8 cellular contexts compared by ENCODE assay signal in the genomic region with DNA sequence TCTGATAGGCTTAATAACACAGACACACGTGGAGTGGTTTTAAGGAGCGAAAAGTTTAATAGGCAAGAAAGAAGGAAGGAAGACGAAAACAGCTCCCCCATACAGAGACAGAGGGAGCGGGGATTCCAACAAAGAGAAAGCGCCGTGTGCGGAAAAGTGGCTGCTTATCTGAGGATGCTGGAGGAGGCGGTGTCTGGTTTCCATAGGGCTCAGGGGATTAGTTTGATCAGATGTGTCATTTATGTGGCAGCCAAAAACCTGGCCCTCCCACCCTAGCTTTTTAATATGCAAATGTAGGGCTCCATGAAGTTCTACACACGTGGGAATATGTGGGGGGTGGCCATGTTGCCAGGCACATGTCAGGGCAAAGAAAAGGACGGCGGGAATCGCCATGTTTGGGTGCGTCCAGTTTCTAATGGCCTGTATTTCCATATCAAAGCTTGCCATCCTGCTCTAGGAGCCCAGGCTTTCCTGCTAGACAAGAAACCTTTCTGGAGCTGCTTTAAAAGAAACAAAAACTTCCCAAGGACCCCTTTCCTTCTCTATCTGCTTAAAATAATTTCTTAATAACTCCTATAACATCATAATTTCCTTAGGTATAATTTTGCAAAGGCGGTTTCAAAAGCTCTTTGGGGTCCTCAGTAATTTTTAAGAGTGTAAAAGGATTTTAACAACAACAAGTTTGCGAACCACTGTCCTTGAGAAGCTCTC. TPM values are rescaled to one million over a fixed set of nuclear protein-coding genes. Genes with fewer than 3 reads are reported as not detected.
DNase-seq lines count a peak whose midpoint lies in the region; ATAC-seq and TF ChIP-seq lines count a peak whose summit lies in the region.

No MANE protein-coding gene starts in this region.

- H3K36me3 ChIP-seq in A673 (ENCODE audit: insufficient read depth, low read length, poor library complexity, severe bottlenecking) (no peaks in the 10 kb centered on the region), HUES6 (ENCODE audit: control insufficient read depth, insufficient read depth, low read length) (peaks cover 18% of the 10 kb centered on the region)

- no TSS peak for BruUV-seq in A673 (replicated peaks; lab: Mats Ljungman, UMichigan)

- H3K4me3 ChIP-seq in A673 (ENCODE audit: low read depth, low read length, poor library complexity, severe bottlenecking) (peak overlapping the region; percentile 66), HUES6 (ENCODE audit: low read depth, low read length) (peak overlapping the region; percentile 88)

- H3K27ac ChIP-seq in A673 (ENCODE audit: low read depth, low read length, poor library complexity, severe bottlenecking): peak overlapping the region; percentile 80
- H3K27ac ChIP-seq in HUES6 (ENCODE audit: low read depth, low read length): peak overlapping the region; percentile 95
- peak overlapping the region; percentile 76 for H3K27ac ChIP-seq in angular gyrus (ENCODE audit: low read depth, low read length)

- no peak for ATAC-seq in naive B cell (ENCODE audit: low read depth in 2 of 2)
- ATAC-seq in HG03354 (IDR thresholded peaks at IDR 0.05; ENCODE audit: poor library complexity, severe bottlenecking, unreplicated experiment): no peak
- ATAC-seq in HG03565 (IDR thresholded peaks at IDR 0.05; ENCODE audit: unreplicated experiment): no peak

- H3K27me3 Mint-ChIP-seq in naive B cell: no peaks in the 10 kb centered on the region

- intact Hi-C loops in A673 (cut with micrococcal nuclease; ENCODE audit: unreplicated experiment): no loop called here

- H3K27me3 ChIP-seq in A673 (replicated peaks; ENCODE audit: insufficient read depth, low read depth, low read length, poor library complexity): no peaks in the 10 kb centered on the region
- no peaks in the 10 kb centered on the region for H3K27me3 ChIP-seq in HUES6 (ENCODE audit: control insufficient read depth, insufficient read depth, low read length)

- peak overlapping the region in 4 of 6 donors; percentile 65 to 96 (median 86) for H3K27ac Mint-ChIP-seq in naive B cell

- peak overlapping the region; percentile 92 for H3K9ac ChIP-seq in HUES6 (ENCODE audit: low read length)

- no peaks in the 10 kb centered on the region for H3K9me3 ChIP-seq in A673 (ENCODE audit: low read depth, low read length, poor library complexity, severe bottlenecking)
- no peaks in the 10 kb centered on the region for H3K9me3 ChIP-seq in HUES6 (ENCODE audit: control insufficient read depth, insufficient read depth, low read depth, low read length)

- peak overlapping the region in 6 of 8 donors; percentile 86 to 96 (median 94) for H3K4me3 Mint-ChIP-seq in naive B cell

- no peaks in the 10 kb centered on the region for H3K9me3 Mint-ChIP-seq in naive B cell

- no peak for TF ChIP-seq CTCF in A673 (conservative IDR thresholded peaks at IDR 0.05; ENCODE audit: low read depth, low read length)

- DNase-seq in A673 (ENCODE audit: low spot score): peak; percentile 88
- DNase-seq in naive B cell: no peak
- DNase-seq in anterior cingulate cortex (lab: John Stamatoyannopoulos, UW): no peak
- no peak for DNase-seq in occipital lobe (lab: John Stamatoyannopoulos, UW)

- H3K36me3 Mint-ChIP-seq in naive B cell: no peaks in the 10 kb centered on the region

- POLR2A ChIA-PET in A673 (lab: Charles Lee; ENCODE audit: low non-redundant PET): interaction anchor here (0.5 to 0.7 kb wide), 2 partner anchors 192 to 1681 kb away, joined by 3 to 7 read pairs; no protein-coding TSS in a partner anchor

- H3K4me1 ChIP-seq in A673 (ENCODE audit: insufficient read depth, low read length, poor library complexity, severe bottlenecking) (peaks cover 9% of the 10 kb centered on the region), HUES6 (ENCODE audit: control insufficient read depth, insufficient read depth, low read length) (peaks cover 17% of the 10 kb centered on the region)

- CTCF ChIA-PET in A673 (lab: Charles Lee): no interaction called here

- H3K4me1 Mint-ChIP-seq in naive B cell: peaks cover 5 to 20% (median 12%) of the 10 kb centered on the region in 3 donors

RNA-seq across cellular contexts. Expression of a gene that starts 0.7 kb away (rescaled TPM):
- total RNA-seq in A673 (2021) (25.6 and 26.7 TPM in 2 replicates), occipital lobe (26.8 TPM)
- 1 to 10 TPM in 5 of 6 donors, not detected in 1; 2.2 to 7.9 (median 3.2) TPM for polyA plus RNA-seq in naive B cell (ENCODE audit: low read depth in 6 of 6)

RNA-seq across cellular contexts. Expression of a gene that starts 16.9 kb away (rescaled TPM):
- total RNA-seq in A673 (2021) (not detected in 2 replicates), occipital lobe (not detected)
- polyA plus RNA-seq in naive B cell (ENCODE audit: low read depth in 6 of 6): 1 to 10 TPM in 1 of 6 donors, not detected in 5; 5.1 TPM

RNA-seq across cellular contexts. Expression of a gene that starts 51.9 kb away (rescaled TPM):
- total RNA-seq in A673 (2021): 29.5 and 34.6 TPM in 2 replicates
- polyA plus RNA-seq in naive B cell (ENCODE audit: low read depth in 6 of 6): not detected
- 3.7 TPM for total RNA-seq in occipital lobe
